13 cellular contexts compared by ENCODE assay signal in genomic region chr1:242426271-242426905, GRCh38.
DNase-seq lines count a peak whose midpoint lies in the region; ATAC-seq and TF ChIP-seq lines count a peak whose summit lies in the region.
"Had no signal": no experiment of that assay in that cellular context is flagged by ENCODE, and none has a peak within 500 bp of the region (broad histone marks: within the 10 kb centered on the region; RNA-seq: fewer than 3 reads in every experiment).

No MANE protein-coding gene starts in this region.

- no peak overlapping the region for H3K4me3 ChIP-seq in IMR-90 (ENCODE audit: insufficient read depth, low read depth, low read length)
- no peak overlapping the region for H3K4me3 ChIP-seq in right cardiac atrium (ENCODE audit: low read length)

- H3K9me1 ChIP-seq in IMR-90 (ENCODE audit: insufficient read depth, low read length): no peaks in the 10 kb centered on the region

- intact Hi-C loops in IMR-90 (cut with micrococcal nuclease) (no loop called here), right cardiac atrium (cut with DNase I) (no loop called here)

- dilution Hi-C loops in IMR-90 (cut with HindIII; ENCODE audit: low sequenced_read_pairs, unreplicated experiment): no loop called here

- H2AK5ac ChIP-seq in IMR-90 (ENCODE audit: low read depth, low read length): no peak overlapping the region

- H3K56ac ChIP-seq in IMR-90 (ENCODE audit: extremely low read depth, insufficient read depth, low read length): no peak overlapping the region

- H4K20me1 ChIP-seq in IMR-90 (ENCODE audit: insufficient read depth, low read length): no peaks in the 10 kb centered on the region

- TF ChIP-seq POLR2A in IMR-90 (IDR thresholded peaks at IDR 0.05; ENCODE audit: low read depth, low read length): no peak

- TF ChIP-seq CTCF in C4-2B (conservative IDR thresholded peaks at IDR 0.05) (peak; percentile 24), IMR-90 (conservative IDR thresholded peaks at IDR 0.05; ENCODE audit: low read depth, low read length) (no peak), RWPE1 (conservative IDR thresholded peaks at IDR 0.05; ENCODE audit: low read depth) (no peak)

- H3K27ac ChIP-seq in C4-2B: no peak overlapping the region
- no peak overlapping the region for H3K27ac ChIP-seq in IMR-90 (ENCODE audit: insufficient read depth, low read length)
- H3K27ac ChIP-seq in RWPE1: no peak overlapping the region
- H3K27ac ChIP-seq in epithelial cell of prostate: peak overlapping the region; percentile 22
- H3K27ac ChIP-seq in right cardiac atrium (ENCODE audit: low read length): no peak overlapping the region

- no peak overlapping the region for H3K9ac ChIP-seq in IMR-90 (ENCODE audit: low read depth, low read length)

- POLR2A ChIA-PET in IMR-90 (lab: Charles Lee; ENCODE audit: unreplicated experiment) (no interaction called here), RWPE1 (lab: Yijun Ruan, JAX; ENCODE audit: low non-redundant PET) (no interaction called here)

- WGBS in IMR-90 (ENCODE audit: extremely low coverage in 2 of 2, insufficient read length in 1 of 2), 2 experiments: 57% methylated on average over 1 of the region's 6 CpGs; no CpG with 5 or more reads in 1 of the 2 experiments
- 84% methylated on average over 6 of the region's 6 CpGs for WGBS in right cardiac atrium

- no peak overlapping the region for H2AFZ ChIP-seq in IMR-90 (replicated peaks; ENCODE audit: low read length, poor library complexity)

- no peak for TF ChIP-seq RAD21 in IMR-90 (IDR thresholded peaks at IDR 0.05; ENCODE audit: low read length)

- H2BK5ac ChIP-seq in IMR-90 (ENCODE audit: low read depth, low read length, poor library complexity, severe bottlenecking): no peak overlapping the region

- no peaks in the 10 kb centered on the region for H3K36me3 ChIP-seq in IMR-90 (ENCODE audit: control insufficient read depth, insufficient read depth, low read length)

- no peak overlapping the region for H2BK20ac ChIP-seq in IMR-90 (ENCODE audit: low read depth, low read length)

- CTCF ChIA-PET in IMR-90 (lab: Yijun Ruan, JAX): no interaction called here
- CTCF ChIA-PET in RWPE1 (lab: Yijun Ruan, JAX): interaction anchor here (0.7 kb wide), 2 partner anchors 28 to 235 kb away, joined by 3 to 4 read pairs; no protein-coding TSS in a partner anchor

- no peak overlapping the region for H3K4me2 ChIP-seq in IMR-90 (ENCODE audit: low read depth, low read length)

- no peak overlapping the region for H2BK120ac ChIP-seq in IMR-90 (ENCODE audit: low read depth, low read length)

- no TSS peak for BruUV-seq in IMR-90 (replicated peaks; lab: Mats Ljungman, UMichigan)

- DNase-seq in IMR-90 (no peak), RWPE1 (ENCODE audit: low spot score) (peak; percentile 44), epithelial cell of prostate (ENCODE audit: low read depth, low spot score) (peak; percentile 77), activated gamma-delta T cell (lab: John Stamatoyannopoulos, UW) (no peak), DMS53 (lab: John Stamatoyannopoulos, UW) (no peak), right cardiac atrium (no peak)
- DNase-seq: DMS 273 treated with DMSO at 0.1 percent for 48 hours, H9, KBM-7, NCI-H1048, NCI-H187 treated with DMSO at 0.1 percent for 48 hours, NCI-H446 treated with DMSO at 0.1 percent for 48 hours had no signal

- no peak overlapping the region for H4K5ac ChIP-seq in IMR-90 (ENCODE audit: low read depth, low read length)

- H3K27me3 ChIP-seq in IMR-90 (ENCODE audit: control insufficient read depth, insufficient read depth, low read length) (no peaks in the 10 kb centered on the region), right cardiac atrium (ENCODE audit: control insufficient read depth, insufficient read depth) (no peaks in the 10 kb centered on the region)

- no peak overlapping the region for H3K18ac ChIP-seq in IMR-90 (ENCODE audit: low read depth, low read length)

- H2AK9ac ChIP-seq in IMR-90 (replicated peaks; ENCODE audit: low read depth, low read length, poor library complexity): no peak overlapping the region

- H4K8ac ChIP-seq in IMR-90 (ENCODE audit: low read depth in 2 of 2, low read length in 2 of 2): no peak overlapping the region

- H2BK15ac ChIP-seq in IMR-90 (ENCODE audit: low read depth, low read length): no peak overlapping the region

- H3K9me3 ChIP-seq in IMR-90 (ENCODE audit: control insufficient read depth, insufficient read depth, low read length) (peaks cover 13% of the 10 kb centered on the region), right cardiac atrium (ENCODE audit: control insufficient read depth, low read length) (no peaks in the 10 kb centered on the region)

- H3K4me1 ChIP-seq in IMR-90 (ENCODE audit: control insufficient read depth, insufficient read depth, low read length): no peaks in the 10 kb centered on the region
- no peaks in the 10 kb centered on the region for H3K4me1 ChIP-seq in right cardiac atrium (ENCODE audit: control insufficient read depth, insufficient read depth, low read length)

- H3K79me1 ChIP-seq in IMR-90 (ENCODE audit: low read depth in 1 of 2, low read length in 2 of 2): no peaks in the 10 kb centered on the region

- ATAC-seq in IMR-90 (ENCODE audit: low read depth) (no peak), right cardiac atrium (no peak)

- in situ Hi-C loops in IMR-90 (cut with MboI; ENCODE audit: low sequenced_read_pairs): no loop called here

- H3K14ac ChIP-seq in IMR-90 (replicated peaks; ENCODE audit: low read depth, low read length): no peak overlapping the region

- no peak overlapping the region for H3K23ac ChIP-seq in IMR-90 (ENCODE audit: low read depth, low read length)

- H4K91ac ChIP-seq in IMR-90 (ENCODE audit: insufficient read depth, low read depth, low read length): no peak overlapping the region

- no peak overlapping the region for H3K4ac ChIP-seq in IMR-90 (ENCODE audit: low read depth, low read length)

TF ChIP-seq in IMR-90, 13 proteins besides CTCF, POLR2A, EP300 and RAD21:
- TF ChIP-seq, protein P1, sequence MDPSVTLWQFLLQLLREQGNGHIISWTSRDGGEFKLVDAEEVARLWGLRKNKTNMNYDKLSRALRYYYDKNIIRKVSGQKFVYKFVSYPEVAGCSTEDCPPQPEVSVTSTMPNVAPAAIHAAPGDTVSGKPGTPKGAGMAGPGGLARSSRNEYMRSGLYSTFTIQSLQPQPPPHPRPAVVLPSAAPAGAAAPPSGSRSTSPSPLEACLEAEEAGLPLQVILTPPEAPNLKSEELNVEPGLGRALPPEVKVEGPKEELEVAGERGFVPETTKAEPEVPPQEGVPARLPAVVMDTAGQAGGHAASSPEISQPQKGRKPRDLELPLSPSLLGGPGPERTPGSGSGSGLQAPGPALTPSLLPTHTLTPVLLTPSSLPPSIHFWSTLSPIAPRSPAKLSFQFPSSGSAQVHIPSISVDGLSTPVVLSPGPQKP (IDR thresholded peaks at IDR 0.05; ENCODE audit: borderline replicate concordance, low read depth, low read length): no peak
- TF ChIP-seq MAFK (IDR thresholded peaks at IDR 0.05; ENCODE audit: low read depth, low read length): peak; percentile 28; the same call in 1 of the 2 replicates

Comparison
In these comparisons a context has a peak if more than half of its experiments do, and no peak if none do; other contexts are left out.
1. DNase-seq: peak in RWPE1 (single experiment) and epithelial cell of prostate (single experiment); none in IMR-90 (single experiment), activated gamma-delta T cell (single experiment), DMS53 (single experiment) and right cardiac atrium (0 of 3).